8 cellular contexts compared by ENCODE assay signal in the genomic region with DNA sequence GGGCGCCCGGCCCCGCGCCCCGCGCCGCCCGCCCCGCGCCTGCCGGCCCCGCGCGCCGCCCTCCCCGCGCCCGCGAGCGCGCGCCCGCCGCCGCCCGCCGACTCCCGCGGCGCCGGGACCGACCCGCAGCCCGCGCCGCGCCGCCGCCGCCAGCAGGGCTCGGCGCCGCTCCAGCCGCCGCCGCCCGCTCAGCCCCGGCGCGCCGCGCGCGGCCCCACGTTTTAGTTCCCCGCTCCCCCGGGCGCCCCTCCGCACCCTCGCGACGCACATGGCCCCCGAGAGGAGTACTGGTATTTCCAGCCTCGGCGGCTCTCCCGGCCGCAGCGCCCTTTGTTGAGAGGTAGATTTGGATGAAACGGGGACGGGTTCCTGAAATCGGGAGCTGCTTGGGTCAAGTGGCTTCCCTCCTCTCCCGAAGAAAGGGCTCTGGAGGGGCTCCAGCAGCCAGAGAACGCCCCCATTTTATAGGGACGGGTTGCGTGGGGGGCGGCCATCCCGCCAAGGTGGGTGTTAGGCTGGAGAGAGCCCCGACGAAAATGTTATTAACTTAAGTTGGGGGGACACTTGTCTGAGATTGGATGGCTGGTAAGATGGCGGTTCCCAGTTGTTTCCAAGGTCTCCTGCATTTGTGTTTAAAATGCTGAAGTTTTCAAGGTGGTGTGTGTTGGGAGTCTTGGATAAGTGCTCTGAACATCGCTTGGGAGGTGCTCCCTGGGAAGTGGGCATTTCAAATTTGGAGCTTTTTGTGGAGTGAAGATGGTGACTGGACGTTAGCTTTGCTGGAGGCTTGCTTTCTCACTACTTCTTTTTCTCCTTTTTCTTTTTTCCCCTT. TPM values are rescaled to one million over a fixed set of nuclear protein-coding genes. Genes with fewer than 3 reads are reported as not detected.
A peak's percentile ranks its signal among the peaks of the same experiment; 100 is the strongest.
DNase-seq lines count a peak whose midpoint lies in the region; ATAC-seq and TF ChIP-seq lines count a peak whose summit lies in the region.

No MANE protein-coding gene starts in this region.

- H3F3A ChIP-seq in Loucy (ENCODE audit: low read depth), result no peaks in the 10 kb centered on the region

- H3K9me3 ChIP-seq in Loucy (ENCODE audit: insufficient read depth, low read depth, low read length) (no peaks in the 10 kb centered on the region), ascending aorta (no peaks in the 10 kb centered on the region), iPS-18a (ENCODE audit: control insufficient read depth, low read depth, low read length) (no peaks in the 10 kb centered on the region), skeletal muscle satellite cell (replicated peaks; ENCODE audit: low read length) (no peaks in the 10 kb centered on the region)

- H3K27ac ChIP-seq in ascending aorta (no peak overlapping the region), iPS-18a (ENCODE audit: low read length) (no peak overlapping the region)

- H3K9ac ChIP-seq in Loucy (ENCODE audit: low read depth, low read length, poor library complexity, severe bottlenecking), result peak overlapping the region; percentile 83
- H3K9ac ChIP-seq in iPS-18a (ENCODE audit: low read length), result peak overlapping the region; percentile 32
- H3K9ac ChIP-seq in skeletal muscle satellite cell (ENCODE audit: low read depth, low read length), result peak overlapping the region; percentile 83

- intact Hi-C loops in ascending aorta (cut with DNase I), result loop anchor here (1.0 to 10.0 kb wide), 6 partner anchors 18 to 1115 kb away; a partner anchor contains a TSS

- H3K4me2 ChIP-seq in Loucy (ENCODE audit: low read depth, low read length, poor library complexity, severe bottlenecking), result peak overlapping the region; percentile 75
- peak overlapping the region; percentile 94 for H3K4me2 ChIP-seq in skeletal muscle satellite cell (ENCODE audit: low read length)

- H2AFZ ChIP-seq in Loucy (ENCODE audit: low read length), result no peak overlapping the region

- no peak for ATAC-seq in GM21390 (IDR thresholded peaks at IDR 0.05; ENCODE audit: unreplicated experiment)

- peaks cover 16% of the 10 kb centered on the region for H3K36me3 ChIP-seq in Loucy (ENCODE audit: insufficient read depth, low read length)
- peaks cover 0 to 3% of the 10 kb centered on the region in 2 donors for H3K36me3 ChIP-seq in ascending aorta
- H3K36me3 ChIP-seq in iPS-18a (ENCODE audit: control insufficient read depth, low read depth, low read length), result no peaks in the 10 kb centered on the region
- no peaks in the 10 kb centered on the region for H3K36me3 ChIP-seq in skeletal muscle satellite cell (ENCODE audit: insufficient read depth, low read length)

- H3K4me3 ChIP-seq in Loucy (ENCODE audit: low read length, poor library complexity, severe bottlenecking) (peak overlapping the region; percentile 80), ascending aorta (peak overlapping the region; percentile 92 to 100), iPS-18a (ENCODE audit: low read length) (peak overlapping the region; percentile 62), skeletal muscle satellite cell (ENCODE audit: low read length) (peak overlapping the region; percentile 86)

- peaks cover 11% of the 10 kb centered on the region for H3K4me1 ChIP-seq in Loucy (ENCODE audit: insufficient read depth, low read length, poor library complexity, severe bottlenecking)
- peaks cover 12 to 40% of the 10 kb centered on the region in 2 donors for H3K4me1 ChIP-seq in ascending aorta
- H3K4me1 ChIP-seq in iPS-18a (ENCODE audit: control insufficient read depth, low read depth, low read length), result peaks cover 56% of the 10 kb centered on the region
- peaks cover 37% of the 10 kb centered on the region for H3K4me1 ChIP-seq in skeletal muscle satellite cell (ENCODE audit: control insufficient read depth, insufficient read depth, low read length)

- H3K9me2 ChIP-seq in Loucy (replicated peaks; ENCODE audit: low read depth, low read length), result no peaks in the 10 kb centered on the region

- TF ChIP-seq CTCF in Loucy (conservative IDR thresholded peaks at IDR 0.05; ENCODE audit: low read length) (no peak), ascending aorta (IDR thresholded peaks at IDR 0.05) (no peak)

- peak; percentile 65 for DNase-seq in DMS114 treated with DMSO at 0.1 percent for 48 hours (lab: John Stamatoyannopoulos, UW; ENCODE audit: unreplicated experiment)
- DNase-seq in ascending aorta (ENCODE audit: low spot score in 2 of 2), result peak in 1 of 2 donors; percentile 72
- DNase-seq in SHP77 (lab: John Stamatoyannopoulos, UW), result no peak
- DNase-seq in NCI-H2196 (lab: John Stamatoyannopoulos, UW; ENCODE audit: unreplicated experiment), result no peak

- peaks cover 82% of the 10 kb centered on the region for H3K79me2 ChIP-seq in Loucy (ENCODE audit: insufficient read depth, low read length)

- peaks cover 33% of the 10 kb centered on the region for H4K20me1 ChIP-seq in Loucy (ENCODE audit: insufficient read depth, low read length, poor library complexity, severe bottlenecking)

- peaks cover 8% of the 10 kb centered on the region for H3K27me3 ChIP-seq in Loucy (ENCODE audit: insufficient read depth, low read length, poor library complexity, severe bottlenecking)
- no peaks in the 10 kb centered on the region for H3K27me3 ChIP-seq in ascending aorta
- H3K27me3 ChIP-seq in iPS-18a (ENCODE audit: control insufficient read depth, insufficient read depth, low read length), result peaks cover 82% of the 10 kb centered on the region
- peaks cover 25% of the 10 kb centered on the region for H3K27me3 ChIP-seq in skeletal muscle satellite cell (ENCODE audit: control insufficient read depth, insufficient read depth, low read length)

RNA-seq across cellular contexts. Expression of a gene that starts 1.1 kb away (rescaled TPM):
- 50.1 TPM for total RNA-seq in ascending aorta
- total RNA-seq in skeletal muscle satellite cell (2012; rRNA removed), result 58.3 and 69.0 TPM in 2 replicates

RNA-seq across cellular contexts. Expression of a gene that starts 5.9 kb away (rescaled TPM):
- 21.9 TPM for total RNA-seq in ascending aorta
- total RNA-seq in skeletal muscle satellite cell (2012; rRNA removed), result 48.7 and 49.9 TPM in 2 replicates

RNA-seq across cellular contexts. Expression of a gene that starts 23.2 kb away (rescaled TPM):
- total RNA-seq in ascending aorta, result not detected
- total RNA-seq in skeletal muscle satellite cell (2012; rRNA removed), result under 0.01 TPM in 1 of 2 replicates, not detected in the other

Comparison
In these comparisons a context has a peak if more than half of its experiments do, and no peak if none do; other contexts are left out.
1. H3K9ac ChIP-seq: peak in every context shown above with its lines; median percentile 83 in Loucy; 83 in skeletal muscle satellite cell; 32 in iPS-18a.